ENCODE assay signal across 8 cellular contexts in genomic region chr10:124450010-124450782, GRCh38. TPM values are rescaled to one million over a fixed set of nuclear protein-coding genes. Genes with fewer than 3 reads are reported as not detected.
A peak's percentile ranks its signal among the peaks of the same experiment; 100 is the strongest.
DNase-seq lines count a peak whose midpoint lies in the region; ATAC-seq and TF ChIP-seq lines count a peak whose summit lies in the region.

Gene NKX1-2, minus strand, starts transcription at chr10:124450035. Its CDS starts 92 bp downstream, at chr10:124449943.

- peak within 1 kb of the TSS; percentile 54 for H3K4me3 Mint-ChIP-seq in activated T-cell treated with anti-CD3 and anti-CD28 coated beads, Interleukin-2, amount 50 U/mL, for 24 hours
- H3K4me3 Mint-ChIP-seq in activated B cell treated with CpG ODN at 0.5 μM for 24 hours, result peak within 1 kb of the TSS; percentile 62

- POLR2A ChIA-PET in activated B cell treated with CpG ODN at 0.5 μM for 24 hours (lab: Charles Lee), result interaction anchor here (2.1 kb wide), 1 partner anchor 11 kb away, joined by 8 read pairs; the partner anchor contains the start of gene LHPP

- H3K27me3 ChIP-seq in iPS-18a (ENCODE audit: control insufficient read depth, insufficient read depth, low read length) (peaks cover 63% of the 10 kb centered on the region), suprapubic skin (peaks cover 83% of the 10 kb centered on the region)
- peaks cover 41% of the 10 kb centered on the region for H3K27me3 ChIP-seq in effector memory CD4-positive, alpha-beta T cell (replicated peaks; ENCODE audit: control insufficient read depth, insufficient read depth, low read length, poor library complexity, severe bottlenecking)

- TF ChIP-seq EP300 in suprapubic skin (IDR thresholded peaks at IDR 0.05), result no peak

- peaks cover 23% of the 10 kb centered on the region for H3K4me1 Mint-ChIP-seq in activated T-cell treated with anti-CD3 and anti-CD28 coated beads, Interleukin-2, amount 50 U/mL, for 24 hours (ENCODE audit: low read depth)
- peaks cover 33% of the 10 kb centered on the region for H3K4me1 Mint-ChIP-seq in activated B cell treated with CpG ODN at 0.5 μM for 24 hours

- 11% methylated on average over 13 of the region's 58 CpGs for WGBS in suprapubic skin

- DNase-seq in activated T-cell treated with anti-CD3 and anti-CD28 coated beads, Interleukin-2, amount 50 U/mL, for 24 hours, result no peak
- no peak for DNase-seq in activated T-cell treated with anti-CD3 and anti-CD28 coated beads for 4 hours
- DNase-seq in activated B cell treated with CpG ODN at 0.5 μM for 24 hours, result no peak
- no peak for DNase-seq in suprapubic skin (ENCODE audit: low spot score in 2 of 2)
- DNase-seq in effector memory CD4-positive, alpha-beta T cell, result no peak
- no peak for DNase-seq in NCI-H1092 (lab: John Stamatoyannopoulos, UW)

- H3K27ac Mint-ChIP-seq in activated T-cell treated with anti-CD3 and anti-CD28 coated beads, Interleukin-2, amount 50 U/mL, for 24 hours, result no peak within 1 kb of the TSS
- H3K27ac Mint-ChIP-seq in activated B cell treated with CpG ODN at 0.5 μM for 24 hours, result no peak within 1 kb of the TSS

- peak; percentile 28 for ATAC-seq in activated B cell treated with CpG ODN at 0.5 μM for 24 hours (ENCODE audit: low read depth)
- no peak for ATAC-seq in HG03460 (IDR thresholded peaks at IDR 0.05; ENCODE audit: unreplicated experiment)

- H3K9me3 ChIP-seq in iPS-18a (ENCODE audit: control insufficient read depth, low read depth, low read length) (no peaks in the 10 kb centered on the region), suprapubic skin (no peaks in the 10 kb centered on the region)
- no peaks in the 10 kb centered on the region for H3K9me3 ChIP-seq in effector memory CD4-positive, alpha-beta T cell (ENCODE audit: control insufficient read depth, low read length)

- CTCF ChIA-PET in activated B cell treated with CpG ODN at 0.5 μM for 24 hours (lab: Charles Lee), result no interaction called here

- peaks cover 47% of the 10 kb centered on the region for H3K4me1 ChIP-seq in iPS-18a (ENCODE audit: control insufficient read depth, low read depth, low read length)
- peaks cover 35% of the 10 kb centered on the region for H3K4me1 ChIP-seq in suprapubic skin
- H3K4me1 ChIP-seq in effector memory CD4-positive, alpha-beta T cell (ENCODE audit: control insufficient read depth, insufficient read depth, low read length, poor library complexity, severe bottlenecking), result peaks cover 10% of the 10 kb centered on the region

- H3K9me3 Mint-ChIP-seq in activated T-cell treated with anti-CD3 and anti-CD28 coated beads, Interleukin-2, amount 50 U/mL, for 24 hours, result no peaks in the 10 kb centered on the region
- H3K9me3 Mint-ChIP-seq in activated B cell treated with CpG ODN at 0.5 μM for 24 hours, result no peaks in the 10 kb centered on the region

- H3K36me3 ChIP-seq in iPS-18a (ENCODE audit: control insufficient read depth, low read depth, low read length), result no peaks in the 10 kb centered on the region
- no peaks in the 10 kb centered on the region for H3K36me3 ChIP-seq in suprapubic skin
- no peaks in the 10 kb centered on the region for H3K36me3 ChIP-seq in effector memory CD4-positive, alpha-beta T cell (ENCODE audit: control insufficient read depth, insufficient read depth, low read length)

- TF ChIP-seq POLR2A in suprapubic skin (IDR thresholded peaks at IDR 0.05), result no peak

- peak within 1 kb of the TSS; percentile 47 for H3K9ac ChIP-seq in iPS-18a (ENCODE audit: low read length)

- H3K36me3 Mint-ChIP-seq in activated T-cell treated with anti-CD3 and anti-CD28 coated beads, Interleukin-2, amount 50 U/mL, for 24 hours (ENCODE audit: low read depth), result no peaks in the 10 kb centered on the region
- no peaks in the 10 kb centered on the region for H3K36me3 Mint-ChIP-seq in activated B cell treated with CpG ODN at 0.5 μM for 24 hours (ENCODE audit: low read depth)

- intact Hi-C loops in activated B cell treated with CpG ODN at 0.5 μM for 24 hours (cut with micrococcal nuclease), result no loop called here

- no peak within 1 kb of the TSS for H3K27ac ChIP-seq in iPS-18a (ENCODE audit: low read length)
- no peak within 1 kb of the TSS for H3K27ac ChIP-seq in suprapubic skin
- no peak within 1 kb of the TSS for H3K27ac ChIP-seq in effector memory CD4-positive, alpha-beta T cell (ENCODE audit: insufficient read depth, low read length, poor library complexity, severe bottlenecking)

- TF ChIP-seq CTCF in activated B cell treated with CpG ODN at 0.5 μM for 24 hours (IDR thresholded peaks at IDR 0.05), result no peak
- TF ChIP-seq CTCF in suprapubic skin (IDR thresholded peaks at IDR 0.05), result no peak

- peaks cover 89% of the 10 kb centered on the region for H3K27me3 Mint-ChIP-seq in activated T-cell treated with anti-CD3 and anti-CD28 coated beads, Interleukin-2, amount 50 U/mL, for 24 hours
- peaks cover 71% of the 10 kb centered on the region for H3K27me3 Mint-ChIP-seq in activated B cell treated with CpG ODN at 0.5 μM for 24 hours

- H3K4me3 ChIP-seq in iPS-18a (ENCODE audit: low read length) (peak within 1 kb of the TSS; percentile 67), suprapubic skin (peak within 1 kb of the TSS; percentile 51)
- H3K4me3 ChIP-seq in effector memory CD4-positive, alpha-beta T cell (ENCODE audit: insufficient read depth, low read depth, low read length, poor library complexity, severe bottlenecking), result no peak within 1 kb of the TSS

RNA-seq across cellular contexts. Expression of gene NKX1-2, which starts in this region (rescaled TPM):
- total RNA-seq in activated B cell treated with CpG ODN at 0.5 μM for 24 hours (not detected in 2 replicates), suprapubic skin (1 to 10 TPM in 2 of 4 donors, under 1 TPM in 2; 0.56 to 3.3 (median 1.0) TPM)

Comparison
In these comparisons a context has a peak if more than half of its experiments do, and no peak if none do; other contexts are left out.
1. Peak in ATAC-seq in activated B cell treated with CpG ODN at 0.5 μM for 24 hours; RNA of the gene not detected or under 1 TPM.